In the genomic region with DNA sequence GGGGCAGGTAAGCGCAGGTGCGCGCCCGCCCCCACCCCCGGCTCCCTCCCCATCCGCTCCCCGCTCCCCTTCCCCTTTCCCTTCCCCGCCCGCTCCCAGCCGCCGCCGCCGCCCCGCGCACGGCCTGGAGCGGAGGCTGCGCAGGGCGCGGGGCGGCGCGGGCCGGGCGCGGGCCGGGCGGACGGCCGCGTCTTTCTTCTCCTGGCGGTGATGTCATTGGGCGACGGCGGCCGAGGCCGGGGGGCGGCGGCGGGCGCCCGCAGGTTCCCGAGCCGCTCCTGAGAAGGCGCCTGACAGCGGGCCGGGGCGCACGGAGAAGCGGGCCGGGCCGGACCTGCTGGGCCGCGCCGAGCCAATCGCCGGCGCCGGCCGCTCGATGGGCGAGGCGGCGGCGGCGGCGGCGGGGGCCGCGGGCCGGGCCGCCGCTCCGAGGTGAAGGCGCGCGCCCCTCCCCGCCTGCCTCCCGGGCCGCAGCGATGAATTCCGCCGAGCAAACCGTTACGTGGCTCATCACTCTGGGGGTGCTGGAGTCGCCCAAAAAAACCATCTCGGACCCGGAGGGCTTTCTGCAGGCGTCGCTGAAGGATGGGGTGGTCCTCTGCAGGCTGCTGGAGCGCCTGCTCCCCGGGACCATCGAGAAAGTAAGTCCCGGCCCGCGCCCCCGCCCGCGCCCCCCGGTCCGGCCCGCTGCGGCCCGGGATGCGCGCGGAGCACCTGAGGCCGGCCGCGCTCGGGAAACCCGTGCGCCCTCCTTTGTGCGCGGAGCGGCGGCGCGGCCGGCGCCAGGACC, we compare ENCODE assay signal across 1 cellular context.
TF ChIP-seq lines count a peak whose summit lies in the region.

TSS of gene ARHGEF7 (plus strand) at position 260 of the 790 bp plus-strand sequence. CDS start at position 477, 217 bp downstream.

TF ChIP-seq in GM23338, 12 proteins besides CTCF, POLR2A, EP300 and RAD21:
- no peak for TF ChIP-seq ZNF462 (CRISPR knock-in tag; IDR thresholded peaks at IDR 0.05)
- no peak for TF ChIP-seq EZH2 (IDR thresholded peaks at IDR 0.05; ENCODE audit: low read depth, unreplicated experiment)
- TF ChIP-seq REST (IDR thresholded peaks at IDR 0.05; ENCODE audit: unreplicated experiment): no peak
- TF ChIP-seq ZNF114 (CRISPR knock-in tag; IDR thresholded peaks at IDR 0.05): no peak
- TF ChIP-seq JUNB (IDR thresholded peaks at IDR 0.05; ENCODE audit: unreplicated experiment): no peak
- TF ChIP-seq POLR2AphosphoS5 (IDR thresholded peaks at IDR 0.05; ENCODE audit: low read depth): no peak
- no peak for TF ChIP-seq STAT1 (IDR thresholded peaks at IDR 0.05; ENCODE audit: unreplicated experiment)
- no peak for TF ChIP-seq EZH2phosphoT487 (IDR thresholded peaks at IDR 0.05; ENCODE audit: unreplicated experiment)
- no peak for TF ChIP-seq NANOG (IDR thresholded peaks at IDR 0.05; ENCODE audit: borderline replicate concordance)
TF ChIP-seq in GM23338: peak in this region for 0.
